20 cellular contexts compared by ENCODE assay signal in genomic region chr4:121009578-121010338, GRCh38.
DNase-seq lines count a peak whose midpoint lies in the region; ATAC-seq and TF ChIP-seq lines count a peak whose summit lies in the region.
"Had no signal": no experiment of that assay in that cellular context is flagged by ENCODE, and none has a peak within 500 bp of the region (broad histone marks: within the 10 kb centered on the region; RNA-seq: fewer than 3 reads in every experiment).

No MANE protein-coding gene starts in this region.

- intact Hi-C loops in naive thymus-derived CD4-positive, alpha-beta T cell (cut with micrococcal nuclease) = loop anchor here in 1 of 2 donors (2.0 to 5.0 kb wide), 5 partner anchors 31 to 173 kb away; partner anchors contain the start of gene PRDM5
- intact Hi-C loops in head of caudate nucleus (cut with DNase I) = no loop called here

- H3K4me2 ChIP-seq in DND-41 (ENCODE audit: insufficient read depth, low read length) = no peak overlapping the region
- H3K4me2 ChIP-seq: BLaER1 had no signal

- H3K79me2 ChIP-seq in DND-41 (ENCODE audit: insufficient read depth, low read length) = no peaks in the 10 kb centered on the region

- no peaks in the 10 kb centered on the region for H3K9me3 ChIP-seq in DND-41 (ENCODE audit: insufficient read depth, low read length, severe bottlenecking)
- H3K9me3 ChIP-seq in naive thymus-derived CD4-positive, alpha-beta T cell (ENCODE audit: control insufficient read depth in 2 of 3, low read length in 3 of 3) = no peaks in the 10 kb centered on the region
- H3K9me3 ChIP-seq: BLaER1 had no signal

- no peaks in the 10 kb centered on the region for H3K4me1 ChIP-seq in DND-41 (ENCODE audit: insufficient read depth, low read length)
- peaks cover 0 to 39% of the 10 kb centered on the region in 2 donors for H3K4me1 ChIP-seq in naive thymus-derived CD4-positive, alpha-beta T cell (ENCODE audit: control insufficient read depth in 2 of 2, insufficient read depth in 2 of 2, low read length in 2 of 2)
- H3K4me1 ChIP-seq: BLaER1 had no signal

- H3K4me3 Mint-ChIP-seq in activated naive CD4-positive, alpha-beta T cell treated with anti-CD3 and anti-CD28 coated beads, Interleukin-2, amount 50 U/mL, for 24 hours = peak overlapping the region; percentile 64
- no peak overlapping the region for H3K4me3 Mint-ChIP-seq in activated naive CD8-positive, alpha-beta T cell treated with anti-CD3 and anti-CD28 coated beads for 36 hours
- peak overlapping the region in 9 of 10 donors; percentile 42 to 89 (median 74) for H3K4me3 Mint-ChIP-seq in naive thymus-derived CD4-positive, alpha-beta T cell

- no peaks in the 10 kb centered on the region for H3K9me3 Mint-ChIP-seq in activated naive CD4-positive, alpha-beta T cell treated with anti-CD3 and anti-CD28 coated beads, Interleukin-2, amount 50 U/mL, for 24 hours
- H3K9me3 Mint-ChIP-seq in activated naive CD4-positive, alpha-beta T cell treated with anti-CD3 and anti-CD28 coated beads, Interleukin-2, amount 50 U/mL, for 72 hours = peaks cover 0 to 4% of the 10 kb centered on the region in 2 donors
- peaks cover 1% of the 10 kb centered on the region for H3K9me3 Mint-ChIP-seq in activated naive CD8-positive, alpha-beta T cell treated with anti-CD3 and anti-CD28 coated beads for 36 hours
- H3K9me3 Mint-ChIP-seq in naive thymus-derived CD4-positive, alpha-beta T cell = no peaks in the 10 kb centered on the region

- peaks cover 3% of the 10 kb centered on the region for H3K27me3 ChIP-seq in DND-41 (ENCODE audit: insufficient read depth, low read length, poor library complexity)
- H3K27me3 ChIP-seq in naive thymus-derived CD4-positive, alpha-beta T cell (ENCODE audit: control insufficient read depth in 2 of 2, insufficient read depth in 2 of 2, low read length in 2 of 2) = no peaks in the 10 kb centered on the region
- H3K27me3 ChIP-seq: BLaER1 had no signal

- H3K27ac ChIP-seq in DND-41 (ENCODE audit: low read length) = no peak overlapping the region
- peak overlapping the region; percentile 26 for H3K27ac ChIP-seq in naive thymus-derived CD4-positive, alpha-beta T cell (ENCODE audit: low read depth, low read length)
- H3K27ac ChIP-seq: BLaER1 had no signal

- H3K4me3 ChIP-seq in DND-41 (ENCODE audit: low read depth in 1 of 2, low read length in 2 of 2) = no peak overlapping the region
- H3K4me3 ChIP-seq in naive thymus-derived CD4-positive, alpha-beta T cell (ENCODE audit: low read length) = no peak overlapping the region
- H3K4me3 ChIP-seq: BLaER1 had no signal

- no peaks in the 10 kb centered on the region for H3K36me3 Mint-ChIP-seq in activated naive CD4-positive, alpha-beta T cell treated with anti-CD3 and anti-CD28 coated beads, Interleukin-2, amount 50 U/mL, for 24 hours
- H3K36me3 Mint-ChIP-seq in activated naive CD4-positive, alpha-beta T cell treated with anti-CD3 and anti-CD28 coated beads, Interleukin-2, amount 50 U/mL, for 72 hours = no peaks in the 10 kb centered on the region
- no peaks in the 10 kb centered on the region for H3K36me3 Mint-ChIP-seq in activated naive CD8-positive, alpha-beta T cell treated with anti-CD3 and anti-CD28 coated beads for 36 hours
- H3K36me3 Mint-ChIP-seq in naive thymus-derived CD4-positive, alpha-beta T cell = peaks cover 0 to 4% (median 0%) of the 10 kb centered on the region in 5 donors

- no peak for DNase-seq in activated naive CD4-positive, alpha-beta T cell treated with anti-CD3 and anti-CD28 coated beads, Interleukin-2, amount 50 U/mL, for 72 hours (ENCODE audit: low spot score in 2 of 2)
- DNase-seq in DND-41 = no peak
- no peak for DNase-seq in activated naive CD8-positive, alpha-beta T cell treated with anti-CD3 and anti-CD28 coated beads for 36 hours
- peak in 7 of 9 donors; percentile 18 to 70 (median 64) for DNase-seq in naive thymus-derived CD4-positive, alpha-beta T cell
- DNase-seq in inferior parietal cortex (ENCODE audit: extremely low spot score) = no peak
- DNase-seq in head of caudate nucleus = no peak
- DNase-seq: DMS79 treated with DMSO at 0.1 percent for 48 hours, HCEC 1CT, KG1, MV-4-11, NCI-H1417, NCI-H187, NCI-H2107, NCI-H510A, NCI-H774, SHP77 treated with DMSO at 0.1 percent for 48 hours had no signal

- peak overlapping the region; percentile 52 for H3K27ac Mint-ChIP-seq in activated naive CD4-positive, alpha-beta T cell treated with anti-CD3 and anti-CD28 coated beads, Interleukin-2, amount 50 U/mL, for 24 hours
- no peak overlapping the region for H3K27ac Mint-ChIP-seq in activated naive CD4-positive, alpha-beta T cell treated with anti-CD3 and anti-CD28 coated beads, Interleukin-2, amount 50 U/mL, for 72 hours
- peak overlapping the region; percentile 39 for H3K27ac Mint-ChIP-seq in activated naive CD8-positive, alpha-beta T cell treated with anti-CD3 and anti-CD28 coated beads for 36 hours
- peak overlapping the region in 8 of 9 donors; percentile 81 to 97 (median 92) for H3K27ac Mint-ChIP-seq in naive thymus-derived CD4-positive, alpha-beta T cell

- H3K4me1 Mint-ChIP-seq in activated naive CD4-positive, alpha-beta T cell treated with anti-CD3 and anti-CD28 coated beads, Interleukin-2, amount 50 U/mL, for 24 hours = peaks cover 83% of the 10 kb centered on the region
- peaks cover 61% of the 10 kb centered on the region for H3K4me1 Mint-ChIP-seq in activated naive CD8-positive, alpha-beta T cell treated with anti-CD3 and anti-CD28 coated beads for 36 hours
- H3K4me1 Mint-ChIP-seq in naive thymus-derived CD4-positive, alpha-beta T cell = peaks cover 3 to 95% (median 82%) of the 10 kb centered on the region in 7 donors

- H3K9ac ChIP-seq in DND-41 (ENCODE audit: low read depth, low read length) = no peak overlapping the region
- H3K9ac ChIP-seq: BLaER1 had no signal

- CTCF ChIA-PET in naive thymus-derived CD4-positive, alpha-beta T cell (lab: Charles Lee) = interaction anchor here (0.6 to 0.8 kb wide), 3 partner anchors 14 to 88 kb away, joined by 3 to 5 read pairs (median 3); no protein-coding TSS in a partner anchor

- no peaks in the 10 kb centered on the region for H3K36me3 ChIP-seq in DND-41 (ENCODE audit: insufficient read depth, low read length)
- H3K36me3 ChIP-seq in naive thymus-derived CD4-positive, alpha-beta T cell (ENCODE audit: control insufficient read depth in 2 of 3, insufficient read depth in 3 of 3, low read length in 3 of 3) = no peaks in the 10 kb centered on the region
- H3K36me3 ChIP-seq: BLaER1 had no signal

- no peaks in the 10 kb centered on the region for H3K27me3 Mint-ChIP-seq in activated naive CD4-positive, alpha-beta T cell treated with anti-CD3 and anti-CD28 coated beads, Interleukin-2, amount 50 U/mL, for 24 hours
- H3K27me3 Mint-ChIP-seq in activated naive CD8-positive, alpha-beta T cell treated with anti-CD3 and anti-CD28 coated beads for 36 hours = no peaks in the 10 kb centered on the region
- no peaks in the 10 kb centered on the region for H3K27me3 Mint-ChIP-seq in naive thymus-derived CD4-positive, alpha-beta T cell

- no peaks in the 10 kb centered on the region for H4K20me1 ChIP-seq in DND-41 (ENCODE audit: insufficient read depth, low read length)
- H4K20me1 ChIP-seq: BLaER1 had no signal

- POLR2A ChIA-PET in naive thymus-derived CD4-positive, alpha-beta T cell (lab: Charles Lee) = interaction anchor here (1.2 kb wide), 1 partner anchor 15 kb away, joined by 3 read pairs; no protein-coding TSS in a partner anchor

- no peak for TF ChIP-seq CTCF in DND-41 (IDR thresholded peaks at IDR 0.05; ENCODE audit: borderline replicate concordance, extremely low read depth, low read length, poor library complexity, severe bottlenecking)

- no peak for ATAC-seq in activated naive CD4-positive, alpha-beta T cell treated with anti-CD3 and anti-CD28 coated beads, Interleukin-2, amount 50 U/mL, for 72 hours
- ATAC-seq in DND-41 (ENCODE audit: insufficient read depth, low read depth) (peak; percentile 66; the same call in 2 of the 3 replicates), GM19324 (IDR thresholded peaks at IDR 0.05; ENCODE audit: low FRiP score, unreplicated experiment) (no peak)
- peak; percentile 93 for ATAC-seq in naive thymus-derived CD4-positive, alpha-beta T cell
- ATAC-seq: SK-N-SH treated with all-trans-retinoic acid at 6 μM for 48 hours had no signal

- no peak overlapping the region for H2AFZ ChIP-seq in DND-41 (ENCODE audit: low read depth, low read length)

Comparison
In these comparisons a context has a peak if more than half of its experiments do, and no peak if none do; other contexts are left out.
1. H3K27ac Mint-ChIP-seq: peak in activated naive CD4-positive, alpha-beta T cell treated with anti-CD3 and anti-CD28 coated beads, Interleukin-2, amount 50 U/mL, for 24 hours (single experiment), activated naive CD8-positive, alpha-beta T cell treated with anti-CD3 and anti-CD28 coated beads for 36 hours (single experiment) and naive thymus-derived CD4-positive, alpha-beta T cell (8 of 9); none in activated naive CD4-positive, alpha-beta T cell treated with anti-CD3 and anti-CD28 coated beads, Interleukin-2, amount 50 U/mL, for 72 hours (0 of 2).
2. ATAC-seq: peak in DND-41 (single experiment) and naive thymus-derived CD4-positive, alpha-beta T cell (single experiment); none in activated naive CD4-positive, alpha-beta T cell treated with anti-CD3 and anti-CD28 coated beads, Interleukin-2, amount 50 U/mL, for 72 hours (0 of 2) and GM19324 (single experiment).
3. DNase-seq: peak in naive thymus-derived CD4-positive, alpha-beta T cell (7 of 9); none in activated naive CD4-positive, alpha-beta T cell treated with anti-CD3 and anti-CD28 coated beads, Interleukin-2, amount 50 U/mL, for 72 hours (0 of 2), DND-41 (single experiment), activated naive CD8-positive, alpha-beta T cell treated with anti-CD3 and anti-CD28 coated beads for 36 hours (single experiment), inferior parietal cortex (single experiment) and head of caudate nucleus (0 of 42).